In the genomic region with DNA sequence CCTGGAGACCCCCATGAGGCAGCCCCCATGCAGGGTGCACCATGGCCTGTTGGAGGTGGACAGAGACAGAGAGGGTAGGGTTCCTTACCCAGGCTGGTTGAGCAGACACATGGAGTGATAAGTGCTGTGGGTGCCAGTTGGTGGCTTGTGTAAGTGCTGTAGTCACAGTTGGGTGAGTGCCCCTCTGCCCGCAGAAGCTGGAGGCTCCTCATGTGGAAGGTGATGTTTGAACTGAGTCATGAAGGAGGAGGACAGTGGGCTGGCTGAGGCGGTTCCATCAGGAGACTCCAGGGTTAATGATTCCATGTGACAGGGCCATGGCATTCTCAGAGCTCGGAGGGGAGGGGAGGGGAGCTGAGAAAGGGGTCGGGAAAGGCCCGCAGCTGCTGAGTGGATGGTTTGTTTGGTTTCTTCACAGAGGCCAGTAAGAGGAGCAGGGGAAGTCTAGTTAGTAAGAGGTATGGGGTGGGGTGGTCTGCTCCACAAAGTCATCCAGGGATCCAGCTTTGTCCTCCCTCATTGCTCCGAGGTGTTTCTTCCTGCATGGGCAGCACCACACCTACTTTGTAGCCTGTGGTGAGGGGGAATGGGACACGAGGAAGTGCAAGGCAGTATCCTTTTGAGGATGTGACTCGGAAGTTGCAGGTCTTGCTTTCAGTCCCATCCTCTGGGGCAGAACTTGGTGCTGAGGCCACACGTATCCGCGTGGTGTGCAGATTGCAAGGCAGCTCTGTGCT, we compare ENCODE assay signal across 1 cellular context.
TF ChIP-seq lines count a peak whose summit lies in the region.

No MANE protein-coding gene starts in this region.

TF ChIP-seq in K562, 482 proteins besides CTCF, POLR2A, EP300 and RAD21 (continued from another document):
- TF ChIP-seq BMI1 (IDR thresholded peaks at IDR 0.05; ENCODE audit: low read length) (no peak), ZNF324 (CRISPR knock-in tag; IDR thresholded peaks at IDR 0.05) (no peak), RFX5 (IDR thresholded peaks at IDR 0.05; ENCODE audit: low read depth, low read length) (no peak), EHMT2 (IDR thresholded peaks at IDR 0.05) (no peak)
TF ChIP-seq in K562: peak in this region for 0.
